10 cellular contexts compared by ENCODE assay signal in genomic region chr11:17906436-17906835, GRCh38.
DNase-seq lines count a peak whose midpoint lies in the region; ATAC-seq and TF ChIP-seq lines count a peak whose summit lies in the region.
"Had no signal": no experiment of that assay in that cellular context is flagged by ENCODE, and none has a peak within 500 bp of the region (broad histone marks: within the 10 kb centered on the region; RNA-seq: fewer than 3 reads in every experiment).

No MANE protein-coding gene starts in this region.

- peaks cover 8 to 17% of the 10 kb centered on the region in 2 donors for H3K4me1 Mint-ChIP-seq in effector memory CD8-positive, alpha-beta T cell (ENCODE audit: low read depth in 2 of 2)

- H3K4me1 ChIP-seq in parathyroid adenoma = peaks cover 9% of the 10 kb centered on the region

- ATAC-seq in HG02678 (IDR thresholded peaks at IDR 0.05; ENCODE audit: unreplicated experiment) = no peak
- ATAC-seq in effector memory CD8-positive, alpha-beta T cell (replicated peaks) = no peak

- no peak overlapping the region for H3K4me2 ChIP-seq in parathyroid adenoma (ENCODE audit: low read length)

- H3K9me3 Mint-ChIP-seq in effector memory CD8-positive, alpha-beta T cell = no peaks in the 10 kb centered on the region

- no peaks in the 10 kb centered on the region for H3K27me3 Mint-ChIP-seq in effector memory CD8-positive, alpha-beta T cell
- H3K27me3 Mint-ChIP-seq: B cell had no signal

- H3K36me3 ChIP-seq in parathyroid adenoma (ENCODE audit: control insufficient read depth, insufficient read depth, low read length) = no peaks in the 10 kb centered on the region

- no peak overlapping the region for H3K4me3 ChIP-seq in parathyroid adenoma (ENCODE audit: low read depth, low read length)

- H3K36me3 Mint-ChIP-seq in effector memory CD8-positive, alpha-beta T cell (ENCODE audit: insufficient read depth) = peaks cover 7% of the 10 kb centered on the region

- H3K4me3 Mint-ChIP-seq in effector memory CD8-positive, alpha-beta T cell = no peak overlapping the region
- H3K4me3 Mint-ChIP-seq: B cell had no signal

- no peak overlapping the region for H3K9ac ChIP-seq in parathyroid adenoma

- DNase-seq in NCI-H1436 (lab: John Stamatoyannopoulos, UW) = peak; percentile 35
- DNase-seq in NCI-H1436 treated with DMSO at 0.1 percent for 48 hours (lab: John Stamatoyannopoulos, UW) = no peak
- peak; percentile 42 for DNase-seq in NCI-H2196 (lab: John Stamatoyannopoulos, UW; ENCODE audit: unreplicated experiment)
- DNase-seq in MV-4-11 (lab: John Stamatoyannopoulos, UW) = no peak
- no peak for DNase-seq in effector memory CD8-positive, alpha-beta T cell
- DNase-seq: right cardiac atrium had no signal

- no peaks in the 10 kb centered on the region for H3K79me2 ChIP-seq in parathyroid adenoma

- no peak overlapping the region for H2AFZ ChIP-seq in parathyroid adenoma

- H3K27ac Mint-ChIP-seq in effector memory CD8-positive, alpha-beta T cell = no peak overlapping the region
- H3K27ac Mint-ChIP-seq: B cell had no signal

- H3K27ac ChIP-seq in cingulate gyrus (ENCODE audit: low read depth, low read length) (peak overlapping the region; percentile 84), parathyroid adenoma (peak overlapping the region; percentile 74)

- no peaks in the 10 kb centered on the region for H3K9me3 ChIP-seq in parathyroid adenoma (ENCODE audit: control insufficient read depth, low read length)

- peak; percentile 47 for TF ChIP-seq CTCF in parathyroid adenoma (IDR thresholded peaks at IDR 0.05)

- no peaks in the 10 kb centered on the region for H3K27me3 ChIP-seq in parathyroid adenoma (ENCODE audit: control insufficient read depth, insufficient read depth, low read length)

Comparison
In these comparisons a context has a peak if more than half of its experiments do, and no peak if none do; other contexts are left out.
1. DNase-seq: peak in NCI-H1436 (single experiment) and NCI-H2196 (single experiment); none in NCI-H1436 treated with DMSO at 0.1 percent for 48 hours (single experiment), MV-4-11 (single experiment) and effector memory CD8-positive, alpha-beta T cell (0 of 3).